ENCODE assay signal across 1 cellular context in the genomic region with DNA sequence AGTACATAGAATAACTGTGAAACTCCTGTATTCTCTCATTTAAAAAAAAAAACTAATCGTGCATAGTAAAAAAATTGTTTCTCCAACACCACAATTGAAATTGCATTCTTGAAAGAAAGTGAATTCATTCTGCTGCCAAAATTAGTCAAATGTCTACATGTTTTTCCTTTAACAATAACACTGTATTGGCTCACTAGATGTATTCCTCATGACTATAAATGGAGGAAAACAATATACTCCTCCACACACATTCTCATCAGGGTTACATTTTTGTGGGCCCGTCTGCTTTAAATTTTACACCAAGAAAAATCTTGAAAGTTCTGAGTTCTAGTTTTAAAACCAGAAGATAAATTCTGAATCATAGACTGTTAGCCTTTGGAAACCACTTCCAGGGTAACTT.
TF ChIP-seq lines count a peak whose summit lies in the region.

No MANE protein-coding gene starts in this region.

TF ChIP-seq in WTC11, 78 proteins besides CTCF, POLR2A, EP300 and RAD21 (continued from another document):
- TF ChIP-seq, protein P1, sequence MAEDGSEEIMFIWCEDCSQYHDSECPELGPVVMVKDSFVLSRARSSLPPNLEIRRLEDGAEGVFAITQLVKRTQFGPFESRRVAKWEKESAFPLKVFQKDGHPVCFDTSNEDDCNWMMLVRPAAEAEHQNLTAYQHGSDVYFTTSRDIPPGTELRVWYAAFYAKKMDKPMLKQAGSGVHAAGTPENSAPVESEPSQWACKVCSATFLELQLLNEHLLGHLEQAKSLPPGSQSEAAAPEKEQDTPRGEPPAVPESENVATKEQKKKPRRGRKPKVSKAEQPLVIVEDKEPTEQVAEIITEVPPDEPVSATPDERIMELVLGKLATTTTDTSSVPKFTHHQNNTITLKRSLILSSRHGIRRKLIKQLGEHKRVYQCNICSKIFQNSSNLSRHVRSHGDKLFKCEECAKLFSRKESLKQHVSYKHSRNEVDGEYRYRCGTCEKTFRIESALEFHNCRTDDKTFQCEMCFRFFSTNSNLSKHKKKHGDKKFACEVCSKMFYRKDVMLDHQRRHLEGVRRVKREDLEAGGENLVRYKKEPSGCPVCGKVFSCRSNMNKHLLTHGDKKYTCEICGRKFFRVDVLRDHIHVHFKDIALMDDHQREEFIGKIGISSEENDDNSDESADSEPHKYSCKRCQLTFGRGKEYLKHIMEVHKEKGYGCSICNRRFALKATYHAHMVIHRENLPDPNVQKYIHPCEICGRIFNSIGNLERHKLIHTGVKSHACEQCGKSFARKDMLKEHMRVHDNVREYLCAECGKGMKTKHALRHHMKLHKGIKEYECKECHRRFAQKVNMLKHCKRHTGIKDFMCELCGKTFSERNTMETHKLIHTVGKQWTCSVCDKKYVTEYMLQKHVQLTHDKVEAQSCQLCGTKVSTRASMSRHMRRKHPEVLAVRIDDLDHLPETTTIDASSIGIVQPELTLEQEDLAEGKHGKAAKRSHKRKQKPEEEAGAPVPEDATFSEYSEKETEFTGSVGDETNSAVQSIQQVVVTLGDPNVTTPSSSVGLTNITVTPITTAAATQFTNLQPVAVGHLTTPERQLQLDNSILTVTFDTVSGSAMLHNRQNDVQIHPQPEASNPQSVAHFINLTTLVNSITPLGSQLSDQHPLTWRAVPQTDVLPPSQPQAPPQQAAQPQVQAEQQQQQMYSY (CRISPR knock-in tag; IDR thresholded peaks at IDR 0.05) = no peak
- TF ChIP-seq ZNF232 (CRISPR knock-in tag; IDR thresholded peaks at IDR 0.05) = no peak
